9 cellular contexts compared by ENCODE assay signal in the genomic region with DNA sequence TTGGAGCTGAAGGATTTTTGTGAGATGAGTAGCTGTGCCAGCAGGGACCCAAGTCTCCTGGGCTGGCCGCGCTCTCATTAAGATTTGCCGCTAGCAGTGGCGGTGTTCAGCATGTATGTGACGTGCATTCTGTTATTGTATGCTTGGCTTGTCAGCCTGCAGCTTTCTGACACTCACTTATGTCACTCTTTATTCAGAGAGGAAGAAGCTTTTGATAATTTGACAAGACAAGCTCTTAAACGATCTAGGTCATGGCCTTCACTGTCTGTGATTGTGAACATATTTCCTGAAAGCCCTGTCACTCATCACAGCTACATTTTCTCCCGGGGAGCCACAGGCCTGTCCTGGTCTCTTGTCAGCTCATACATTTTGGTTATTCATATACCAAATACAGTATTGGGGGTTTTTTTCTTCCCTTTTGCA.
DNase-seq lines count a peak whose midpoint lies in the region; ATAC-seq and TF ChIP-seq lines count a peak whose summit lies in the region.
"Had no signal": no experiment of that assay in that cellular context is flagged by ENCODE, and none has a peak within 500 bp of the region (broad histone marks: within the 10 kb centered on the region; RNA-seq: fewer than 3 reads in every experiment).

No MANE protein-coding gene starts in this region.

- H3K4me2 ChIP-seq in OCI-LY1 (ENCODE audit: low read length) = peak overlapping the region; percentile 68

- H2AFZ ChIP-seq in OCI-LY1 (ENCODE audit: low read length) = no peak overlapping the region

- peaks cover 14% of the 10 kb centered on the region for H3K36me3 Mint-ChIP-seq in activated T-cell treated with anti-CD3 and anti-CD28 coated beads, Interleukin-2, amount 50 U/mL, for 4 hours (ENCODE audit: insufficient read depth)

- no peaks in the 10 kb centered on the region for H3K9me2 ChIP-seq in OCI-LY1 (ENCODE audit: low read depth, low read length)

- no peaks in the 10 kb centered on the region for H3K27me3 Mint-ChIP-seq in activated T-cell treated with anti-CD3 and anti-CD28 coated beads, Interleukin-2, amount 50 U/mL, for 4 hours (ENCODE audit: low read depth)

- H4K20me1 ChIP-seq in OCI-LY1 (ENCODE audit: insufficient read depth, low read length) = no peaks in the 10 kb centered on the region

- no peaks in the 10 kb centered on the region for H3K9me3 Mint-ChIP-seq in activated T-cell treated with anti-CD3 and anti-CD28 coated beads, Interleukin-2, amount 50 U/mL, for 4 hours

- peak; percentile 47 for ATAC-seq in HG02870 (IDR thresholded peaks at IDR 0.05; ENCODE audit: unreplicated experiment)
- ATAC-seq in activated T-cell treated with anti-CD3 and anti-CD28 coated beads, Interleukin-2, amount 50 U/mL, for 4 hours = no peak

- H3K4me3 Mint-ChIP-seq in activated T-cell treated with anti-CD3 and anti-CD28 coated beads, Interleukin-2, amount 50 U/mL, for 4 hours = no peak overlapping the region

- peak overlapping the region; percentile 100 for H3K27ac ChIP-seq in OCI-LY1 (ENCODE audit: low read depth, low read length, poor library complexity, severe bottlenecking)

- peaks cover 18% of the 10 kb centered on the region for H3F3A ChIP-seq in OCI-LY1 (ENCODE audit: insufficient read depth, low read length)

- H3K4me1 ChIP-seq in OCI-LY1 (ENCODE audit: insufficient read depth, low read length, severe bottlenecking) = peaks cover 82% of the 10 kb centered on the region

- no peak for TF ChIP-seq CTCF in OCI-LY1 (IDR thresholded peaks at IDR 0.05; ENCODE audit: low read length)

- peak overlapping the region; percentile 39 for H3K4me3 ChIP-seq in OCI-LY1 (ENCODE audit: low read depth, low read length, poor library complexity, severe bottlenecking)
- H3K4me3 ChIP-seq: adrenal gland had no signal

- H3K27me3 ChIP-seq in OCI-LY1 (ENCODE audit: insufficient read depth, low read length) = no peaks in the 10 kb centered on the region
- H3K27me3 ChIP-seq: adrenal gland had no signal

- peak; percentile 13 for DNase-seq in NCI-H1436 (lab: John Stamatoyannopoulos, UW)
- DNase-seq in NCI-H1436 treated with DMSO at 0.1 percent for 48 hours (lab: John Stamatoyannopoulos, UW) = no peak
- DNase-seq in pons (ENCODE audit: low spot score) = peak; percentile 11
- no peak for DNase-seq in islet precursor cell
- no peak for DNase-seq in ecto neural progenitor cell (ENCODE audit: low spot score)
- DNase-seq in activated T-cell treated with anti-CD3 and anti-CD28 coated beads, Interleukin-2, amount 50 U/mL, for 4 hours = no peak

- no peaks in the 10 kb centered on the region for H3K9me3 ChIP-seq in OCI-LY1 (ENCODE audit: low read length)
- H3K9me3 ChIP-seq: adrenal gland had no signal

- H3K9ac ChIP-seq in OCI-LY1 (ENCODE audit: low read length) = peak overlapping the region; percentile 66

- peaks cover 25% of the 10 kb centered on the region for H3K36me3 ChIP-seq in OCI-LY1 (ENCODE audit: insufficient read depth, low read length)
- H3K36me3 ChIP-seq: adrenal gland had no signal

- H3K79me2 ChIP-seq in OCI-LY1 (ENCODE audit: insufficient read depth, low read length) = peaks cover 10% of the 10 kb centered on the region; the same call in 1 of the 2 replicates

- H3K4me1 Mint-ChIP-seq in activated T-cell treated with anti-CD3 and anti-CD28 coated beads, Interleukin-2, amount 50 U/mL, for 4 hours (ENCODE audit: low read depth) = peaks cover 5% of the 10 kb centered on the region

Comparison
In these comparisons a context has a peak if more than half of its experiments do, and no peak if none do; other contexts are left out.
1. DNase-seq: peak in NCI-H1436 (single experiment) and pons (single experiment); none in NCI-H1436 treated with DMSO at 0.1 percent for 48 hours (single experiment), islet precursor cell (single experiment), ecto neural progenitor cell (single experiment) and activated T-cell treated with anti-CD3 and anti-CD28 coated beads, Interleukin-2, amount 50 U/mL, for 4 hours (single experiment).